In the genomic region with DNA sequence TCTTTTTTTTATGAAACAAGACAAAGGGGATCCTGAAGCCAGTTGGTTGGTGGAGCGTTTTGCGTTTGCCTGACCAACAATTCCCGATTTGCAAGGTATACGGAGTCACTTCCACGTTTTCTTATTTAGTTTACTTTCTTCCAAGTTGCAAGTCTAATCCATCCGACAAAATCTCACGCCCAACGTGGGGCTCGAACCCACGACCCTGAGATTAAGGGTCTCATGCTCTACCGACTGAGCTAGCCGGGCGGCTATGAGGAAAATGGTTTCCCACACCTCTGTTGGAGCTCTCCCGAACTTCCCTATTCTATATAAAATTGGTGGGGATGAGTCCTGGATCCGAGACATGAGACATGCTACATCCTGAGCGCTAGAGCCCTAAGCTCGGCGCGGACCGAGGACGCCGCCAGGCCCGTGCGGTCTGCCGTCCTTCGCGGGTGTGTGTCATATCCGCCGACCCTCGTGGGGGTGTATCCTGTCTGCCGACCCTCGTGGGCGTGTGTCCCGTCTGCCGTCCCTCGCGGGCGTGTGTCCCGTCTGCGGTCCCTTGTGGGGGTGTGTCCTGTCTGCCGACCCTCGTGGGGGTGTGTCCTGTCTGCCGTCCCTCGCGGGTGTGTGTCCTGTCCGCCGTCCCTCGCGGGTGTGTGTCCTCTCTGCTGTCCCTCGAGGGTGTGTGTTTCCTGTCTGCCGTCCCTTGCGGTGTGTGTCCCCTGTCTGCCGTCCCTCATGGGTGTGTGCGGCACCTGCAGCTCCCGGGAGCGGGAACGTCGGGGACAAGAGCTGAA, we compare ENCODE assay signal across 8 cellular contexts. TPM values are rescaled to one million over a fixed set of nuclear protein-coding genes. Genes with fewer than 3 reads are reported as not detected.
DNase-seq lines count a peak whose midpoint lies in the region; ATAC-seq and TF ChIP-seq lines count a peak whose summit lies in the region.

No MANE protein-coding gene starts in this region.

- H3K4me3 ChIP-seq in BLaER1 (peak overlapping the region; percentile 68), NT2/D1 (ENCODE audit: insufficient read length, low read depth) (peak overlapping the region; percentile 82), esophagus squamous epithelium (peak overlapping the region; percentile 69 to 96 (median 83)), thoracic aorta (peak overlapping the region; percentile 85)

- peaks cover 31% of the 10 kb centered on the region for H3K4me1 ChIP-seq in BLaER1
- peaks cover 7% of the 10 kb centered on the region for H3K4me1 ChIP-seq in NT2/D1 (ENCODE audit: insufficient read depth, insufficient read length)
- peaks cover 12 to 37% (median 12%) of the 10 kb centered on the region in 3 donors for H3K4me1 ChIP-seq in esophagus squamous epithelium
- H3K4me1 ChIP-seq in thoracic aorta (ENCODE audit: control insufficient read depth in 1 of 2, low read depth in 2 of 2), result peaks cover 0 to 15% of the 10 kb centered on the region in 2 donors

- no peaks in the 10 kb centered on the region for H3K36me3 ChIP-seq in BLaER1
- no peaks in the 10 kb centered on the region for H3K36me3 ChIP-seq in NT2/D1 (ENCODE audit: insufficient read depth, insufficient read length, low read length)
- H3K36me3 ChIP-seq in esophagus squamous epithelium, result no peaks in the 10 kb centered on the region
- no peaks in the 10 kb centered on the region for H3K36me3 ChIP-seq in thoracic aorta

- 1 to 3% methylated on average over 16 to 20 of the region's 58 CpGs for WGBS in esophagus squamous epithelium, 2 donors

- H3K9me3 ChIP-seq in BLaER1 (peaks cover 15% of the 10 kb centered on the region), NT2/D1 (ENCODE audit: insufficient read depth, low read length) (no peaks in the 10 kb centered on the region), esophagus squamous epithelium (no peaks in the 10 kb centered on the region), thoracic aorta (no peaks in the 10 kb centered on the region)

- H3K4me3 Mint-ChIP-seq in activated T-cell treated with anti-CD3 and anti-CD28 coated beads, Interleukin-2, amount 50 U/mL, for 24 hours, result peak overlapping the region; percentile 77
- H3K4me3 Mint-ChIP-seq in naive B cell, result peak overlapping the region; percentile 88 to 95 (median 93)

- H3K27me3 Mint-ChIP-seq in activated T-cell treated with anti-CD3 and anti-CD28 coated beads, Interleukin-2, amount 50 U/mL, for 24 hours, result peaks cover 8% of the 10 kb centered on the region
- peaks cover 0 to 4% (median 0%) of the 10 kb centered on the region in 3 donors for H3K27me3 Mint-ChIP-seq in naive B cell

- H3K4me2 ChIP-seq in BLaER1, result peak overlapping the region; percentile 89

- H4K20me1 ChIP-seq in BLaER1, result peaks cover 12% of the 10 kb centered on the region

- no peaks in the 10 kb centered on the region for H3K9me3 Mint-ChIP-seq in activated T-cell treated with anti-CD3 and anti-CD28 coated beads, Interleukin-2, amount 50 U/mL, for 24 hours
- peaks cover 4 to 32% (median 16%) of the 10 kb centered on the region in 7 donors for H3K9me3 Mint-ChIP-seq in naive B cell

- no peak for TF ChIP-seq CTCF in esophagus squamous epithelium (IDR thresholded peaks at IDR 0.05)
- no peak for TF ChIP-seq CTCF in thoracic aorta (IDR thresholded peaks at IDR 0.05)

- DNase-seq in HT1080 (ENCODE audit: low read depth) (peak; percentile 99), NT2/D1 (ENCODE audit: low read depth, low spot score) (peak; percentile 90), esophagus squamous epithelium (lab: John Stamatoyannopoulos, UW) (no peak), naive B cell (peak; percentile 65), thoracic aorta (ENCODE audit: low spot score) (peak; percentile 41), globus pallidus (ENCODE audit: low spot score) (no peak)
- peak; percentile 82 for DNase-seq in activated T-cell treated with anti-CD3 and anti-CD28 coated beads, Interleukin-2, amount 50 U/mL, for 24 hours

- intact Hi-C loops in esophagus squamous epithelium (cut with DNase I), result no loop called here

- H3K36me3 Mint-ChIP-seq in activated T-cell treated with anti-CD3 and anti-CD28 coated beads, Interleukin-2, amount 50 U/mL, for 24 hours (ENCODE audit: low read depth), result peaks cover 5% of the 10 kb centered on the region
- peaks cover 0 to 4% of the 10 kb centered on the region in 2 donors for H3K36me3 Mint-ChIP-seq in naive B cell

- peak overlapping the region; percentile 84 for H3K27ac Mint-ChIP-seq in activated T-cell treated with anti-CD3 and anti-CD28 coated beads, Interleukin-2, amount 50 U/mL, for 24 hours
- peak overlapping the region; percentile 79 to 99 (median 95) for H3K27ac Mint-ChIP-seq in naive B cell

- H3K27me3 ChIP-seq in BLaER1 (peaks cover 78% of the 10 kb centered on the region), NT2/D1 (ENCODE audit: insufficient read depth, insufficient read length) (peaks cover 15% of the 10 kb centered on the region), esophagus squamous epithelium (peaks cover 0 to 20% (median 0%) of the 10 kb centered on the region in 4 donors), thoracic aorta (replicated peaks; ENCODE audit: insufficient read depth) (no peaks in the 10 kb centered on the region)

- peak overlapping the region; percentile 75 for H3K9ac ChIP-seq in BLaER1
- H3K9ac ChIP-seq in NT2/D1 (ENCODE audit: insufficient read length, low read depth), result peak overlapping the region; percentile 90

- no peak for TF ChIP-seq POLR2A in esophagus squamous epithelium (IDR thresholded peaks at IDR 0.05)

- peaks cover 33% of the 10 kb centered on the region for H3K4me1 Mint-ChIP-seq in activated T-cell treated with anti-CD3 and anti-CD28 coated beads, Interleukin-2, amount 50 U/mL, for 24 hours (ENCODE audit: low read depth)
- peaks cover 22 to 38% (median 29%) of the 10 kb centered on the region in 3 donors for H3K4me1 Mint-ChIP-seq in naive B cell

- peak; percentile 11 to 30 for ATAC-seq in naive B cell (ENCODE audit: low read depth in 2 of 2)
- ATAC-seq in thoracic aorta (ENCODE audit: insufficient number of reproducible peaks, low FRiP score, low read depth), result peak; percentile 8

- H3K27ac ChIP-seq in BLaER1 (no peak overlapping the region), esophagus squamous epithelium (peak overlapping the region; percentile 88 to 97 (median 88)), thoracic aorta (peak overlapping the region; percentile 77 to 82)

RNA-seq across cellular contexts. Expression of a gene that starts 22.6 kb away (rescaled TPM):
- 3.8 and 4.6 TPM in 2 replicates for total RNA-seq in HT1080 (2014; rRNA removed; shearing (Covaris generic))
- 9.6 and 9.9 TPM in 2 replicates for polyA plus RNA-seq in HT1080 (2015; cell fraction: cytosol; rRNA removed)
- 6.5 and 8.4 TPM in 2 replicates for polyA plus RNA-seq in HT1080 (2015; cell fraction: nucleus; rRNA removed)
- 10 to 100 TPM in 1 of 4 donors, 1 to 10 TPM in 3; 3.9 to 14.3 (median 6.4) TPM for total RNA-seq in esophagus squamous epithelium
- polyA plus RNA-seq in naive B cell (ENCODE audit: low read depth in 6 of 6), result 1 to 10 TPM in 4 of 6 donors, under 1 TPM in 1, not detected in 1; 0.38 to 2.7 (median 1.6) TPM
- 10 to 100 TPM in 1 of 2 donors, 1 to 10 TPM in 1; 5.9 to 16.2 TPM for total RNA-seq in thoracic aorta

RNA-seq across cellular contexts. Expression of a gene that starts 30.6 kb away (rescaled TPM):
- not detected in 2 replicates for total RNA-seq in HT1080 (2014; rRNA removed; shearing (Covaris generic))
- not detected in 2 replicates for polyA plus RNA-seq in HT1080 (2015; cell fraction: cytosol; rRNA removed)
- polyA plus RNA-seq in HT1080 (2015; cell fraction: nucleus; rRNA removed), result 0.35 TPM in 1 of 2 replicates, not detected in the other
- total RNA-seq in esophagus squamous epithelium (not detected), thoracic aorta (not detected)
- not detected for polyA plus RNA-seq in naive B cell (ENCODE audit: low read depth in 6 of 6)

RNA-seq across cellular contexts. Expression of a gene that starts 45.0 kb away (rescaled TPM):
- 15.3 and 16.6 TPM in 2 replicates for total RNA-seq in HT1080 (2014; rRNA removed; shearing (Covaris generic))
- polyA plus RNA-seq in HT1080 (2015; cell fraction: cytosol; rRNA removed), result 10.6 and 10.9 TPM in 2 replicates
- 11.1 and 14.4 TPM in 2 replicates for polyA plus RNA-seq in HT1080 (2015; cell fraction: nucleus; rRNA removed)
- total RNA-seq in esophagus squamous epithelium, result 10 to 100 TPM in 3 of 4 donors, 1 to 10 TPM in 1; 9.7 to 13.9 (median 11.9) TPM
- under 1 TPM in 1 of 6 donors, not detected in 5; 0.47 TPM for polyA plus RNA-seq in naive B cell (ENCODE audit: low read depth in 6 of 6)
- total RNA-seq in thoracic aorta, result 10 to 100 TPM; 16.4 to 19.4 TPM

RNA-seq across cellular contexts. Expression of a gene that starts 58.3 kb away (rescaled TPM):
- total RNA-seq in HT1080 (2014; rRNA removed; shearing (Covaris generic)), result not detected in 2 replicates
- not detected in 2 replicates for polyA plus RNA-seq in HT1080 (2015; cell fraction: cytosol; rRNA removed)
- polyA plus RNA-seq in HT1080 (2015; cell fraction: nucleus; rRNA removed), result 0.20 and 0.62 TPM in 2 replicates
- total RNA-seq in esophagus squamous epithelium (not detected), thoracic aorta (not detected)
- polyA plus RNA-seq in naive B cell (ENCODE audit: low read depth in 6 of 6), result not detected

Comparison
In these comparisons a context has a peak if more than half of its experiments do, and no peak if none do; other contexts are left out.
1. DNase-seq: peak in HT1080 (single experiment), NT2/D1 (single experiment), activated T-cell treated with anti-CD3 and anti-CD28 coated beads, Interleukin-2, amount 50 U/mL, for 24 hours (single experiment), naive B cell (single experiment) and thoracic aorta (single experiment); none in esophagus squamous epithelium (single experiment) and globus pallidus (single experiment).
2. Peak in every context shown above with its lines, with median percentiles within 50 percentile points of each other: H3K4me3 ChIP-seq.